Comparison of ENCODE assay signal across 8 cellular contexts in genomic region chr3:130012108-130012507, GRCh38. TPM values are rescaled to one million over a fixed set of nuclear protein-coding genes. Genes with fewer than 3 reads are reported as not detected.
"Had no signal": no experiment of that assay in that cellular context is flagged by ENCODE, and none has a peak within 500 bp of the region (broad histone marks: within the 10 kb centered on the region; RNA-seq: fewer than 3 reads in every experiment).

No MANE protein-coding gene starts in this region.

RNA-seq across cellular contexts. Expression of gene TRH, which starts 37.6 kb away (rescaled TPM):
- total RNA-seq: activated B cell treated with CpG ODN at 0.5 μM for 24 hours; activated CD4-positive, alpha-beta T cell treated with anti-CD3 and anti-CD28 coated beads, Interleukin-2, amount 10 ng/mL, durations not matched to agents 24 days and 14 days; activated CD8-positive, alpha-beta memory T cell treated with anti-CD3 and anti-CD28 coated beads, Interleukin-2, amount 10 ng/mL, durations not matched to agents 7 days and 5 days; activated T-helper 1 cell treated with anti-CD3 and anti-CD28 coated beads, Interleukin-12 subunit alpha, Interleukin-12 subunit beta, Interleukin-2, Interleukin-4 antibody, amounts not matched to agents 30 ng/mL and 10 ng/mL and 1 ng/mL, durations not matched to agents 14 hours and 24 hours and 36 hours; ascending aorta; PC-3; SJSA1; T-helper 17 cell had no signal
